9 cellular contexts compared by ENCODE assay signal in genomic region chr15:39692464-39693327, GRCh38.
DNase-seq lines count a peak whose midpoint lies in the region; ATAC-seq and TF ChIP-seq lines count a peak whose summit lies in the region.
"Had no signal": no experiment of that assay in that cellular context is flagged by ENCODE, and none has a peak within 500 bp of the region (broad histone marks: within the 10 kb centered on the region; RNA-seq: fewer than 3 reads in every experiment).

No MANE protein-coding gene starts in this region.

- no peaks in the 10 kb centered on the region for H3K9me3 ChIP-seq in endodermal cell (ENCODE audit: control insufficient read depth, low read length)

- POLR2A ChIA-PET in activated CD8-positive, alpha-beta T cell treated with anti-CD3 and anti-CD28 coated beads for 36 hours (lab: Charles Lee) = no interaction called here

- H3K9me3 Mint-ChIP-seq in endodermal cell (no peaks in the 10 kb centered on the region), nephron (no peaks in the 10 kb centered on the region), osteocyte (ENCODE audit: unreplicated experiment) (no peaks in the 10 kb centered on the region)
- H3K9me3 Mint-ChIP-seq in activated CD8-positive, alpha-beta T cell treated with anti-CD3 and anti-CD28 coated beads for 36 hours = no peaks in the 10 kb centered on the region

- peaks cover 16% of the 10 kb centered on the region for H3K27me3 Mint-ChIP-seq in endodermal cell (ENCODE audit: insufficient read depth)
- no peaks in the 10 kb centered on the region for H3K27me3 Mint-ChIP-seq in nephron (ENCODE audit: low read depth)
- no peaks in the 10 kb centered on the region for H3K27me3 Mint-ChIP-seq in activated CD8-positive, alpha-beta T cell treated with anti-CD3 and anti-CD28 coated beads for 36 hours
- no peaks in the 10 kb centered on the region for H3K27me3 Mint-ChIP-seq in osteocyte (ENCODE audit: unreplicated experiment)

- ATAC-seq in HG03097 (IDR thresholded peaks at IDR 0.05; ENCODE audit: low FRiP score, unreplicated experiment) (no peak), GM18511 (IDR thresholded peaks at IDR 0.05; ENCODE audit: unreplicated experiment) (no peak)
- ATAC-seq in activated CD8-positive, alpha-beta T cell treated with anti-CD3 and anti-CD28 coated beads for 36 hours = no peak

- H3K36me3 ChIP-seq in GM06990 (ENCODE audit: control insufficient read depth, insufficient read depth, low read length) (no peaks in the 10 kb centered on the region), endodermal cell (ENCODE audit: control insufficient read depth, insufficient read depth, low read length) (no peaks in the 10 kb centered on the region)

- no peak overlapping the region for H3K9ac ChIP-seq in endodermal cell (ENCODE audit: extremely low read depth, low read length, poor library complexity, severe bottlenecking)

- H3K4me3 Mint-ChIP-seq in endodermal cell (peak overlapping the region; percentile 31), nephron (peak overlapping the region; percentile 41 to 58 (median 53)), osteocyte (ENCODE audit: unreplicated experiment) (no peak overlapping the region)
- H3K4me3 Mint-ChIP-seq in activated CD8-positive, alpha-beta T cell treated with anti-CD3 and anti-CD28 coated beads for 36 hours = no peak overlapping the region

- peaks cover 14% of the 10 kb centered on the region for H3K4me1 ChIP-seq in endodermal cell (ENCODE audit: control insufficient read depth, insufficient read depth, low read length)

- WGBS in endodermal cell (ENCODE audit: insufficient coverage in 1 of 2, insufficient read length in 1 of 2), 2 experiments = 20 to 22% methylated on average over 3 to 10 of the region's 11 CpGs

- peak overlapping the region; percentile 93 for H3K27ac ChIP-seq in endodermal cell (ENCODE audit: low read depth, low read length)

- TF ChIP-seq CTCF in GM06990 (IDR thresholded peaks at IDR 0.05; ENCODE audit: insufficient read depth, low read length, poor library complexity, severe bottlenecking) = no peak
- TF ChIP-seq CTCF in endodermal cell (conservative IDR thresholded peaks at IDR 0.05) = no peak
- TF ChIP-seq CTCF in nephron (IDR thresholded peaks at IDR 0.05; ENCODE audit: unreplicated experiment in 3 of 3) = no peak
- no peak for TF ChIP-seq CTCF in activated CD8-positive, alpha-beta T cell treated with anti-CD3 and anti-CD28 coated beads for 36 hours (IDR thresholded peaks at IDR 0.05)
- TF ChIP-seq CTCF in osteocyte (IDR thresholded peaks at IDR 0.05) = no peak

- H3K27ac Mint-ChIP-seq in endodermal cell (peak overlapping the region; percentile 12), nephron (peak overlapping the region; percentile 89 to 93 (median 91)), osteocyte (ENCODE audit: unreplicated experiment) (no peak overlapping the region)
- no peak overlapping the region for H3K27ac Mint-ChIP-seq in activated CD8-positive, alpha-beta T cell treated with anti-CD3 and anti-CD28 coated beads for 36 hours

- H3K27me3 ChIP-seq in GM06990 (replicated peaks; ENCODE audit: control insufficient read depth, insufficient read depth, low read length) = no peaks in the 10 kb centered on the region; the same call in 1 of the 2 replicates
- peaks cover 34% of the 10 kb centered on the region for H3K27me3 ChIP-seq in endodermal cell (ENCODE audit: control insufficient read depth, insufficient read depth, low read length, poor library complexity, severe bottlenecking)

- intact Hi-C loops in activated CD8-positive, alpha-beta T cell treated with anti-CD3 and anti-CD28 coated beads for 36 hours (cut with micrococcal nuclease) = no loop called here

- no peak overlapping the region for H3K4me3 ChIP-seq in GM06990 (replicated peaks; ENCODE audit: low read depth, low read length)
- peak overlapping the region; percentile 70 for H3K4me3 ChIP-seq in endodermal cell (ENCODE audit: low read length)

- peaks cover 47% of the 10 kb centered on the region for H3K4me1 Mint-ChIP-seq in endodermal cell
- peaks cover 40% of the 10 kb centered on the region for H3K4me1 Mint-ChIP-seq in nephron
- no peaks in the 10 kb centered on the region for H3K4me1 Mint-ChIP-seq in activated CD8-positive, alpha-beta T cell treated with anti-CD3 and anti-CD28 coated beads for 36 hours (ENCODE audit: low read depth)
- H3K4me1 Mint-ChIP-seq in osteocyte (ENCODE audit: unreplicated experiment) = peaks cover 3% of the 10 kb centered on the region

- H3K36me3 Mint-ChIP-seq in endodermal cell (ENCODE audit: low read depth) = no peaks in the 10 kb centered on the region
- H3K36me3 Mint-ChIP-seq in nephron (ENCODE audit: low read depth) = no peaks in the 10 kb centered on the region
- H3K36me3 Mint-ChIP-seq in activated CD8-positive, alpha-beta T cell treated with anti-CD3 and anti-CD28 coated beads for 36 hours (ENCODE audit: low read depth) = no peaks in the 10 kb centered on the region
- no peaks in the 10 kb centered on the region for H3K36me3 Mint-ChIP-seq in osteocyte (ENCODE audit: unreplicated experiment)

- DNase-seq in GM06990 (ENCODE audit: extremely low read depth, insufficient read length) (peak; percentile 28), NCI-H446 (lab: John Stamatoyannopoulos, UW) (peak; percentile 49 to 80), endodermal cell (peak; percentile 68), osteocyte (ENCODE audit: extremely low spot score, unreplicated experiment) (no peak)
- no peak for DNase-seq in activated CD8-positive, alpha-beta T cell treated with anti-CD3 and anti-CD28 coated beads for 36 hours
- DNase-seq: DMS153 had no signal

- CTCF ChIA-PET in activated CD8-positive, alpha-beta T cell treated with anti-CD3 and anti-CD28 coated beads for 36 hours (lab: Charles Lee) = interaction anchor here (1.3 to 2.6 kb wide), 4 partner anchors 14 to 64 kb away, joined by 3 to 15 read pairs (median 4); no protein-coding TSS in a partner anchor

Comparison
In these comparisons a context has a peak if more than half of its experiments do, and no peak if none do; other contexts are left out.
1. DNase-seq: peak in GM06990 (single experiment), NCI-H446 (2 of 2) and endodermal cell (single experiment); none in activated CD8-positive, alpha-beta T cell treated with anti-CD3 and anti-CD28 coated beads for 36 hours (single experiment) and osteocyte (single experiment).
2. H3K27ac Mint-ChIP-seq: peak in endodermal cell (single experiment) and nephron (3 of 3); none in activated CD8-positive, alpha-beta T cell treated with anti-CD3 and anti-CD28 coated beads for 36 hours (single experiment) and osteocyte (single experiment).
3. H3K4me3 Mint-ChIP-seq: peak in endodermal cell (single experiment) and nephron (3 of 3); none in activated CD8-positive, alpha-beta T cell treated with anti-CD3 and anti-CD28 coated beads for 36 hours (single experiment) and osteocyte (single experiment).